Comparison of ENCODE assay signal across 8 cellular contexts in the genomic region with DNA sequence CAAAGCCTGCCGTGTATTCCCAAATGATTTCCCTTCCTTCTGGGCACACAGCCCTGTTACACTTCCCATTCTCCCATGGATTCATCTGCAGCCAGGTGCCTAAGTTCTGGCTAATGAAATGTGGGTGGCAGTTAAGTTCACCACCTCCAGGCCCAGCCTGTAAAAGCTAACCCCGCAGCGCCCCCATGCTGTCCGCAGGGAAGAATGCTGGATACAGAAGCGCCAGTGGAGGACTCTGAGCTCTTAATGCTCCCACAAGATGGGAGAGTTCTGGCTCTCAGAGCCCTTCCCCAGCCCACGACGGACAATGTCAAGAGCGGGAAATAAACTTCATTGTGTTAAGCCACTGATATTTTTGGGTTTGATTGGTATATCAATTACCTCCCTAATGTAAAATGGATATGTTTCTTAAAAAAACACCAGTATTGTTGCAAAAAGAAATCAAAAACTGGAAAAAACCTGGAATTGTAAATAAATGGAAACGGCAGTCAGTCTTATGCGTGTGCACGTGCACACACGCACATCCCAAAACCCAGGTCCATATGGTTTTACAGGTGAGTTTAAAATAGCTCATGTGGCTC. TPM values are rescaled to one million over a fixed set of nuclear protein-coding genes. Genes with fewer than 3 reads are reported as not detected.
A peak's percentile ranks its signal among the peaks of the same experiment; 100 is the strongest.
DNase-seq lines count a peak whose midpoint lies in the region; ATAC-seq, FAIRE-seq and TF ChIP-seq lines count a peak whose summit lies in the region.

No MANE protein-coding gene starts in this region.

- no peaks in the 10 kb centered on the region for H4K20me1 ChIP-seq in H1 (replicated peaks in 1 of 2; ENCODE audit: control insufficient read depth in 1 of 2, insufficient read depth in 2 of 2, low read length in 2 of 2)

- CTCF ChIA-PET in H1 (lab: Charles Lee; ENCODE audit: partially characterized antibody), result interaction anchor here (0.5 to 9.0 kb wide), 70 partner anchors 9 to 272 kb away, joined by 3 to 129 read pairs (median 4); partner anchors contain the start of genes C3orf20 and CCDC174

- H3K27ac ChIP-seq in H1 (ENCODE audit: low read depth, low read length), result no peak overlapping the region

- H2BK15ac ChIP-seq in H1 (ENCODE audit: low read length), result no peak overlapping the region

- peak; percentile 89 for FAIRE-seq in H1 (lab: Jason Lieb, UNC)

- H2BK20ac ChIP-seq in H1 (ENCODE audit: low read length), result no peak overlapping the region

- no peak overlapping the region for H2AK5ac ChIP-seq in H1 (ENCODE audit: low read depth, low read length)

- POLR2A ChIA-PET in H1 (lab: Charles Lee; ENCODE audit: partially characterized antibody), result interaction anchor here (1.0 to 1.2 kb wide), 4 partner anchors 30 to 166 kb away, joined by 3 to 4 read pairs (median 3); partner anchors contain the start of gene NR2C2

- WGBS in H1 (ENCODE audit: extremely low coverage in 1 of 2, insufficient coverage in 1 of 2, insufficient read length in 1 of 2, insufficient replicate concordance in 2 of 2, low coverage in 1 of 2, low lambda C conversion rate in 2 of 2, missing lambda C conversion rate in 1 of 2), 2 experiments, result 37% methylated on average over 12 of the region's 12 CpGs; no CpG with 5 or more reads in 1 of the 2 experiments

- TF ChIP-seq RAD21 in H1 (IDR thresholded peaks at IDR 0.05 in 1 of 2, conservative IDR thresholded peaks at IDR 0.05 in 1 of 2; ENCODE audit: low read depth in 2 of 2, low read length in 2 of 2), result peak; percentile 93 to 95

- no peak overlapping the region for H3K23ac ChIP-seq in H1 (ENCODE audit: insufficient read length)

- H3K4me1 ChIP-seq in H1 (replicated peaks in 1 of 4; ENCODE audit: control insufficient read depth in 3 of 4, insufficient read depth in 4 of 4, low read length in 3 of 4), result peaks cover 2 to 9% (median 6%) of the 10 kb centered on the region in 4 experiments; a peak in 4 of 7 replicates

- peak; percentile 93 for ATAC-seq in HG03342 (IDR thresholded peaks at IDR 0.05; ENCODE audit: unreplicated experiment)
- no peak for ATAC-seq in GM18517 (IDR thresholded peaks at IDR 0.05; ENCODE audit: unreplicated experiment)

- no peaks in the 10 kb centered on the region for H3K9me3 ChIP-seq in H1 (ENCODE audit: insufficient read depth in 2 of 2, low read depth in 1 of 2, low read length in 1 of 2)

- no peak overlapping the region for H2AFZ ChIP-seq in H1 (ENCODE audit: low read length)

- in situ Hi-C loops in GM13977 (cut with MboI; ENCODE audit: low pct_unique_long_range_greater_than_20kb, low sequenced_read_pairs, unreplicated experiment), result loop anchor here (10.0 kb wide), 1 partner anchor 106 kb away; the partner anchor contains the start of gene C3orf20

- DNase-seq in AG08396 (ENCODE audit: low spot score), result peak; percentile 70
- peak; percentile 79 for DNase-seq in GM13977 (ENCODE audit: low spot score)
- peak; percentile 71 for DNase-seq in OCI-M1 (lab: John Stamatoyannopoulos, UW)
- DNase-seq in H1 (ENCODE audit: low read depth in 1 of 2, low spot score in 2 of 2), result peak; percentile 70 to 85
- peak; percentile 67 for DNase-seq in mucosa of gallbladder (ENCODE audit: low spot score)
- DNase-seq in NCI-H345 (lab: John Stamatoyannopoulos, UW), result no peak

- no peaks in the 10 kb centered on the region for H3K23me2 ChIP-seq in H1 (ENCODE audit: low read depth, low read length)

- no peak overlapping the region for H3K14ac ChIP-seq in H1 (ENCODE audit: insufficient read length)

- H2BK5ac ChIP-seq in H1 (ENCODE audit: low read depth, low read length), result no peak overlapping the region

- no peak overlapping the region for H3K56ac ChIP-seq in H1 (replicated peaks; ENCODE audit: insufficient read length, low read depth, low read length)

- TF ChIP-seq CTCF in GM13977 (IDR thresholded peaks at IDR 0.05; ENCODE audit: extremely low read depth, insufficient read depth, missing control alignments) (peak; percentile 92), H1 (IDR thresholded peaks at IDR 0.05; ENCODE audit: control extremely low read depth in 1 of 3, insufficient read depth in 1 of 3, low read depth in 1 of 3, low read length in 3 of 3) (peak; percentile 84 to 97 (median 94))

- H3K79me2 ChIP-seq in H1 (ENCODE audit: control insufficient read depth in 1 of 2, insufficient read depth in 2 of 2, low read length in 2 of 2), result no peaks in the 10 kb centered on the region

- H3K4me3 ChIP-seq in H1 (ENCODE audit: extremely low read depth in 1 of 4, insufficient read depth in 2 of 4, low read depth in 3 of 4, low read length in 4 of 4), result no peak overlapping the region

- TF ChIP-seq POLR2A in H1 (IDR thresholded peaks at IDR 0.05; ENCODE audit: control extremely low read depth in 1 of 2, low read depth in 2 of 2, low read length in 2 of 2), result no peak

- no peak overlapping the region for H4K91ac ChIP-seq in H1 (replicated peaks; ENCODE audit: insufficient read length, low read length)

- no peak for TF ChIP-seq EP300 in H1 (IDR thresholded peaks at IDR 0.05; ENCODE audit: borderline replicate concordance in 1 of 2, low read depth in 2 of 2, low read length in 2 of 2)

- H3K4ac ChIP-seq in H1 (replicated peaks; ENCODE audit: insufficient read length, low read depth, low read length), result no peak overlapping the region

- no peak overlapping the region for H3K18ac ChIP-seq in H1 (ENCODE audit: extremely low read depth, low read length)

- no peak overlapping the region for H2BK12ac ChIP-seq in H1 (ENCODE audit: low read depth, low read length)

- no peak overlapping the region for H4K5ac ChIP-seq in H1 (ENCODE audit: insufficient read length, low read depth, low read length)

- no peaks in the 10 kb centered on the region for H3K27me3 ChIP-seq in H1 (replicated peaks in 1 of 4; ENCODE audit: control insufficient read depth in 3 of 4, extremely low read depth in 1 of 4, insufficient read depth in 3 of 4, low read length in 3 of 4)

- H3K9ac ChIP-seq in H1 (replicated peaks in 1 of 4; ENCODE audit: extremely low read depth in 1 of 4, low read depth in 3 of 4, low read length in 3 of 4), result no peak overlapping the region

- no peaks in the 10 kb centered on the region for H3K36me3 ChIP-seq in H1 (ENCODE audit: control insufficient read depth in 2 of 4, insufficient read depth in 4 of 4, low read length in 3 of 4)

- H2BK120ac ChIP-seq in H1 (replicated peaks; ENCODE audit: low read depth, low read length), result no peak overlapping the region

- no peak overlapping the region for H4K8ac ChIP-seq in H1 (ENCODE audit: extremely low read depth, insufficient read depth, low read length)

- no peak overlapping the region for H3K4me2 ChIP-seq in H1 (ENCODE audit: insufficient read depth in 1 of 2, low read depth in 2 of 2, low read length in 2 of 2)

- no peaks in the 10 kb centered on the region for H3K79me1 ChIP-seq in H1 (ENCODE audit: low read depth, low read length)

TF ChIP-seq in H1, 55 proteins besides CTCF, POLR2A, EP300 and RAD21:
- TF ChIP-seq TEAD4 (IDR thresholded peaks at IDR 0.05; ENCODE audit: low read depth, low read length), result 0 out of 2 replicates have a peak, but pooled peaks have one; percentile 72
- no peak for TF ChIP-seq SAP30 (IDR thresholded peaks at IDR 0.05; ENCODE audit: insufficient read depth, insufficient replicate concordance, low read length)
- TF ChIP-seq ASH2L (IDR thresholded peaks at IDR 0.05; ENCODE audit: low read length), result no peak
- no peak for TF ChIP-seq SIX5 (IDR thresholded peaks at IDR 0.05; ENCODE audit: low read depth, low read length)
- 0 out of 2 replicates have a peak, but pooled peaks have one; percentile 48 for TF ChIP-seq TCF12 (IDR thresholded peaks at IDR 0.05; ENCODE audit: low read depth, low read length)
- TF ChIP-seq TBP (IDR thresholded peaks at IDR 0.05; ENCODE audit: low read depth, low read length), result peak; percentile 19; the same call in 1 of the 2 replicates
- 0 out of 2 replicates have a peak, but pooled peaks have one; percentile 32 for TF ChIP-seq RXRA (IDR thresholded peaks at IDR 0.05; ENCODE audit: insufficient read depth, low read depth, low read length)

RNA-seq across cellular contexts. Expression of gene FGD5, which starts 37.7 kb away (rescaled TPM):
- total RNA-seq in H1 (2021; fragmentation: NEBNext Ultra II Directional; extraction: Animal tissue kit (Norgen Biotek cat#: 25700)), result 14.3 and 15.3 TPM in 2 replicates
- 4.7 and 6.0 TPM in 2 replicates for polyA plus RNA-seq in H1 (2011; rRNA removed)
- polyA plus RNA-seq in H1 (2011; cell fraction: cytosol; rRNA removed), result 6.1 TPM
- 8.1 TPM for polyA plus RNA-seq in H1 (2011; cell fraction: nucleus; rRNA removed)
- polyA plus RNA-seq in H1 (2012, experiment 1 of 2), result 6.0 to 11.3 TPM (median 8.8 TPM) in 4 replicates
- polyA plus RNA-seq in H1 (2012, experiment 2 of 2), result 4.3 TPM
- 9.0 TPM for polyA plus RNA-seq in H1 (2013, experiment 1 of 2)
- 9.6 TPM for polyA plus RNA-seq in H1 (2013, experiment 2 of 2)
- 9.0 and 9.7 TPM in 2 replicates for polyA minus RNA-seq in H1 (2011; rRNA and poly(A)+ RNA removed)
- 6.8 TPM for polyA minus RNA-seq in H1 (2011; cell fraction: cytosol; rRNA and poly(A)+ RNA removed)
- polyA minus RNA-seq in H1 (2011; cell fraction: nucleus; rRNA and poly(A)+ RNA removed), result 7.9 TPM
- 62.5 TPM for total RNA-seq in mucosa of gallbladder
